ENCODE assay signal across 1 cellular context in genomic region chr3:171994646-171995441, GRCh38.
TF ChIP-seq lines count a peak whose summit lies in the region.

No MANE protein-coding gene starts in this region.

TF ChIP-seq in A549, 52 proteins besides CTCF, POLR2A, EP300 and RAD21 (continued from another document):
- no peak for TF ChIP-seq ZNF302 (CRISPR knock-in tag; IDR thresholded peaks at IDR 0.05)
- TF ChIP-seq NR3C1 (IDR thresholded peaks at IDR 0.05): no peak
- no peak for TF ChIP-seq NPAS2 (CRISPR knock-in tag; IDR thresholded peaks at IDR 0.05; ENCODE audit: borderline replicate concordance)
- no peak for TF ChIP-seq RARB (CRISPR knock-in tag; IDR thresholded peaks at IDR 0.05)
- no peak for TF ChIP-seq TFCP2L1 (CRISPR knock-in tag; IDR thresholded peaks at IDR 0.05)
- no peak for TF ChIP-seq PHF8 (IDR thresholded peaks at IDR 0.05; ENCODE audit: borderline replicate concordance, low read depth)
- TF ChIP-seq EHMT2 (IDR thresholded peaks at IDR 0.05; ENCODE audit: low read depth): no peak
- TF ChIP-seq FOXS1 (CRISPR knock-in tag; IDR thresholded peaks at IDR 0.05): no peak
- TF ChIP-seq HOXB5 (CRISPR knock-in tag; IDR thresholded peaks at IDR 0.05): no peak
- no peak for TF ChIP-seq RCOR1 (IDR thresholded peaks at IDR 0.05; ENCODE audit: low read depth, low read length)
- TF ChIP-seq CEBPB (IDR thresholded peaks at IDR 0.05): no peak
- no peak for TF ChIP-seq EHF (CRISPR knock-in tag; IDR thresholded peaks at IDR 0.05)
